23 cellular contexts compared by ENCODE assay signal in genomic region chr16:2828521-2828840, GRCh38. TPM values are rescaled to one million over a fixed set of nuclear protein-coding genes. Genes with fewer than 3 reads are reported as not detected.
"Had no signal": no experiment of that assay in that cellular context is flagged by ENCODE, and none has a peak within 500 bp of the region (broad histone marks: within the 10 kb centered on the region; RNA-seq: fewer than 3 reads in every experiment).

No MANE protein-coding gene starts in this region.

- H3K27me3 ChIP-seq: MG63 had no signal

- H3K36me3 ChIP-seq: MG63 had no signal

- H3K9me3 ChIP-seq: MG63, SK-N-SH had no signal

- H3K4me3 ChIP-seq: MG63 had no signal

- DNase-seq: IMR-90, Karpas-422, KG1, MG63, NCI-H1092, NCI-H1105 treated with DMSO at 0.1 percent for 48 hours, NCI-H1417 treated with DMSO at 0.1 percent for 48 hours, NCI-H146, NCI-H1930, NCI-H2081, NCI-H2107, NCI-H2227 treated with DMSO at 0.1 percent for 48 hours, NCI-H446, NCI-H510A, NCI-H526 treated with DMSO at 0.1 percent for 48 hours, NCI-H748 treated with DMSO at 0.1 percent for 48 hours, RPMI8226, SHP77, SK-N-SH, SW 1271 had no signal

RNA-seq across cellular contexts. Expression of gene ZG16B, which starts 1.6 kb away (rescaled TPM):
- total RNA-seq: SK-MEL-5 had no signal

RNA-seq across cellular contexts. Expression of gene PRSS21, which starts 11.4 kb away (rescaled TPM):
- total RNA-seq: HepG2, HT1080, IMR-90, SK-MEL-5 had no signal
- polyA plus RNA-seq: HepG2, SK-N-SH had no signal

RNA-seq across cellular contexts. Expression of gene PRSS22, which starts 29.5 kb away (rescaled TPM):
- total RNA-seq: HT1080, IMR-90, SK-MEL-5 had no signal
- polyA plus RNA-seq: IMR-90, SK-N-SH had no signal

RNA-seq across cellular contexts. Expression of gene PRSS41, which starts 30.2 kb away (rescaled TPM):
- total RNA-seq: HepG2, HT1080, IMR-90, SK-MEL-5 had no signal
- polyA plus RNA-seq: HepG2, IMR-90, SK-N-SH had no signal

RNA-seq across cellular contexts. Expression of gene PRSS33, which starts 41.1 kb away (rescaled TPM):
- total RNA-seq: HepG2, HT1080, IMR-90 had no signal
- polyA plus RNA-seq: HepG2, IMR-90, SK-N-SH had no signal
